1 cellular context compared by ENCODE assay signal in genomic region chr5:40827479-40827977, GRCh38.
TF ChIP-seq lines count a peak whose summit lies in the region.

No MANE protein-coding gene starts in this region.

TF ChIP-seq in GM23338, 12 proteins besides CTCF, POLR2A, EP300 and RAD21:
- TF ChIP-seq NANOG (IDR thresholded peaks at IDR 0.05; ENCODE audit: borderline replicate concordance) (no peak), CREB1 (CRISPR knock-in tag; IDR thresholded peaks at IDR 0.05; ENCODE audit: low read depth) (no peak), JUNB (IDR thresholded peaks at IDR 0.05; ENCODE audit: unreplicated experiment) (no peak), REST (IDR thresholded peaks at IDR 0.05; ENCODE audit: unreplicated experiment) (no peak), EZH2phosphoT487 (IDR thresholded peaks at IDR 0.05; ENCODE audit: unreplicated experiment) (no peak), STAT1 (IDR thresholded peaks at IDR 0.05; ENCODE audit: unreplicated experiment) (no peak), ZNF462 (CRISPR knock-in tag; IDR thresholded peaks at IDR 0.05) (no peak), POLR2AphosphoS5 (IDR thresholded peaks at IDR 0.05; ENCODE audit: low read depth) (no peak), ZNF331 (CRISPR knock-in tag; IDR thresholded peaks at IDR 0.05; ENCODE audit: low read depth) (no peak), ZNF114 (CRISPR knock-in tag; IDR thresholded peaks at IDR 0.05) (no peak), ETS1 (IDR thresholded peaks at IDR 0.05) (no peak), EZH2 (IDR thresholded peaks at IDR 0.05; ENCODE audit: low read depth, unreplicated experiment) (no peak)
